Comparison of ENCODE assay signal across 8 cellular contexts in the genomic region with DNA sequence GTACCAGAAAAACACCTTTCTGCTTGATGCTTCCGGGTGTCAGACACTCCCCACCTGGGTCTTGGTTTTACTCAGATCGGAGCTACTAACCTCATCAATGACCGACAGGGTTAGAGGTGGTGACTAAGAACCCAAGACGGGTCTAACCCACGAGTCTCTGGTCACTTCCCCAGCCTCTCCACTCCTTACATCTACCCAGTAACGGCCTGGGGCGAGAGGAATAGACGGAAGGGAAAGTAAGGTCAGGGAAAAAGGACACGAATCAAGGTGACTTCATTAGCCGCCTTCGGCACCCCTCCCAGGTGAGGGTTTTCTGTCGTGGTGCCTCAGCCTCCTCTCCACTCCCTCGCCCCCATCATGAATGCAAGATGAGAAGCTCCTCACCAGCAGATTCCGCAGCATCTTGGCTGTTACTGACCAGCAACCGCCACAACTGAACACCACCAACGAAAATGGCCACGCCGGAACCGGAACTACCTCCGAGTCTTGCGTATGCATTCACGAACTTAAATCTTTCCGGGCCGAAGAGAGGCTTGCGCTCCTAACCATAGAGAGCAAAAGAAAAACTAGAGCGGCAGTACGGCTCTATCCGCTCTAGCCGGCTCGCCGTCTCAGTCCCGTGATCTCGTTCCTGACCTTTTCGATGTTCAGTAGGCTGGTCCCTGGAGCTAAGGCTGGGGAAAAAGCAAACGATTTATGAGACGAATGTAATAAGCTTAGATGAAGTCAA. TPM values are rescaled to one million over a fixed set of nuclear protein-coding genes. Genes with fewer than 3 reads are reported as not detected.
DNase-seq lines count a peak whose midpoint lies in the region; ATAC-seq and TF ChIP-seq lines count a peak whose summit lies in the region.

A gene with protein sequence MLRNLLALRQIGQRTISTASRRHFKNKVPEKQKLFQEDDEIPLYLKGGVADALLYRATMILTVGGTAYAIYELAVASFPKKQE (minus strand): TSS at position 469 of the 730 bp plus-strand sequence. CDS start 67 bp downstream, at position 402.

- peak; percentile 98 for ATAC-seq in GM21717 (IDR thresholded peaks at IDR 0.05; ENCODE audit: unreplicated experiment)

- in situ Hi-C loops in KBM-7 (cut with MboI; ENCODE audit: low pct_unique_long_range_greater_than_20kb, low sequenced_read_pairs): no loop called here

- H3K27me3 Mint-ChIP-seq in activated T-cell treated with anti-CD3 and anti-CD28 coated beads, Interleukin-2, amount 50 U/mL, for 24 hours: peaks cover 12% of the 10 kb centered on the region

- peaks cover 43% of the 10 kb centered on the region for H3K36me3 Mint-ChIP-seq in activated T-cell treated with anti-CD3 and anti-CD28 coated beads, Interleukin-2, amount 50 U/mL, for 24 hours (ENCODE audit: low read depth)

- peak within 1 kb of the TSS; percentile 87 for H3K4me3 ChIP-seq in epithelial cell of proximal tubule (ENCODE audit: low read depth, low read length)

- H3K27ac Mint-ChIP-seq in activated T-cell treated with anti-CD3 and anti-CD28 coated beads, Interleukin-2, amount 50 U/mL, for 24 hours: peak within 1 kb of the TSS; percentile 98

- TF ChIP-seq CTCF in epithelial cell of proximal tubule (conservative IDR thresholded peaks at IDR 0.05; ENCODE audit: low read depth, low read length): no peak

- peak within 1 kb of the TSS; percentile 95 for H3K4me3 Mint-ChIP-seq in activated T-cell treated with anti-CD3 and anti-CD28 coated beads, Interleukin-2, amount 50 U/mL, for 24 hours

- peaks cover 34% of the 10 kb centered on the region for H3K4me1 Mint-ChIP-seq in activated T-cell treated with anti-CD3 and anti-CD28 coated beads, Interleukin-2, amount 50 U/mL, for 24 hours (ENCODE audit: low read depth)

- H3K9me3 Mint-ChIP-seq in activated T-cell treated with anti-CD3 and anti-CD28 coated beads, Interleukin-2, amount 50 U/mL, for 24 hours: no peaks in the 10 kb centered on the region

- DNase-seq in DMS153 treated with DMSO at 0.1 percent for 48 hours (lab: John Stamatoyannopoulos, UW; ENCODE audit: unreplicated experiment) (peak; percentile 100), KBM-7 (peak; percentile 97), epithelial cell of proximal tubule (ENCODE audit: low read depth) (peak; percentile 88), mucosa of gallbladder (ENCODE audit: low spot score) (peak; percentile 93)
- peak; percentile 86 for DNase-seq in activated T-cell treated with anti-CD3 and anti-CD28 coated beads, Interleukin-2, amount 50 U/mL, for 24 hours
- peak; percentile 68 to 72 for DNase-seq in stimulated activated CD8-positive, alpha-beta memory T cell treated with anti-CD3 and anti-CD28 coated beads, Interleukin-4, amount 100 ng/mL, for 4 hours (ENCODE audit: low read depth in 2 of 2, low spot score in 1 of 2)

TF ChIP-seq in PFSK-1, 5 proteins besides CTCF, POLR2A, EP300 and RAD21:
- TF ChIP-seq TAF1 (IDR thresholded peaks at IDR 0.05; ENCODE audit: borderline replicate concordance, insufficient read depth, low read length): peak; percentile 98
- TF ChIP-seq, protein P1, sequence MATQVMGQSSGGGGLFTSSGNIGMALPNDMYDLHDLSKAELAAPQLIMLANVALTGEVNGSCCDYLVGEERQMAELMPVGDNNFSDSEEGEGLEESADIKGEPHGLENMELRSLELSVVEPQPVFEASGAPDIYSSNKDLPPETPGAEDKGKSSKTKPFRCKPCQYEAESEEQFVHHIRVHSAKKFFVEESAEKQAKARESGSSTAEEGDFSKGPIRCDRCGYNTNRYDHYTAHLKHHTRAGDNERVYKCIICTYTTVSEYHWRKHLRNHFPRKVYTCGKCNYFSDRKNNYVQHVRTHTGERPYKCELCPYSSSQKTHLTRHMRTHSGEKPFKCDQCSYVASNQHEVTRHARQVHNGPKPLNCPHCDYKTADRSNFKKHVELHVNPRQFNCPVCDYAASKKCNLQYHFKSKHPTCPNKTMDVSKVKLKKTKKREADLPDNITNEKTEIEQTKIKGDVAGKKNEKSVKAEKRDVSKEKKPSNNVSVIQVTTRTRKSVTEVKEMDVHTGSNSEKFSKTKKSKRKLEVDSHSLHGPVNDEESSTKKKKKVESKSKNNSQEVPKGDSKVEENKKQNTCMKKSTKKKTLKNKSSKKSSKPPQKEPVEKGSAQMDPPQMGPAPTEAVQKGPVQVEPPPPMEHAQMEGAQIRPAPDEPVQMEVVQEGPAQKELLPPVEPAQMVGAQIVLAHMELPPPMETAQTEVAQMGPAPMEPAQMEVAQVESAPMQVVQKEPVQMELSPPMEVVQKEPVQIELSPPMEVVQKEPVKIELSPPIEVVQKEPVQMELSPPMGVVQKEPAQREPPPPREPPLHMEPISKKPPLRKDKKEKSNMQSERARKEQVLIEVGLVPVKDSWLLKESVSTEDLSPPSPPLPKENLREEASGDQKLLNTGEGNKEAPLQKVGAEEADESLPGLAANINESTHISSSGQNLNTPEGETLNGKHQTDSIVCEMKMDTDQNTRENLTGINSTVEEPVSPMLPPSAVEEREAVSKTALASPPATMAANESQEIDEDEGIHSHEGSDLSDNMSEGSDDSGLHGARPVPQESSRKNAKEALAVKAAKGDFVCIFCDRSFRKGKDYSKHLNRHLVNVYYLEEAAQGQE (IDR thresholded peaks at IDR 0.05; ENCODE audit: insufficient read depth in 1 of 2, low read depth in 2 of 2, low read length in 2 of 2): peak in 1 of 2 experiments; percentile 41; a peak in 1 of 4 replicates
- peak; percentile 99 for TF ChIP-seq POLR2AphosphoS5 (IDR thresholded peaks at IDR 0.05; ENCODE audit: low read depth, low read length)
- TF ChIP-seq FOXP2 (optimal IDR thresholded peaks at IDR 0.05; ENCODE audit: borderline replicate concordance, extremely low read depth, extremely low read length, insufficient read depth): no peak

RNA-seq across cellular contexts. Expression of the gene that starts here (rescaled TPM):
- polyA plus RNA-seq in PFSK-1 (2012; ENCODE audit: insufficient read length, low read depth): 173 TPM
- total RNA-seq in epithelial cell of proximal tubule (322 and 342 TPM in 2 replicates), mucosa of gallbladder (376 TPM)

Comparison
In these comparisons a context has a peak if more than half of its experiments do, and no peak if none do; other contexts are left out.
1. Peak in every context shown above with its lines: DNase-seq, ATAC-seq and H3K4me3 ChIP-seq.